In the genomic region with DNA sequence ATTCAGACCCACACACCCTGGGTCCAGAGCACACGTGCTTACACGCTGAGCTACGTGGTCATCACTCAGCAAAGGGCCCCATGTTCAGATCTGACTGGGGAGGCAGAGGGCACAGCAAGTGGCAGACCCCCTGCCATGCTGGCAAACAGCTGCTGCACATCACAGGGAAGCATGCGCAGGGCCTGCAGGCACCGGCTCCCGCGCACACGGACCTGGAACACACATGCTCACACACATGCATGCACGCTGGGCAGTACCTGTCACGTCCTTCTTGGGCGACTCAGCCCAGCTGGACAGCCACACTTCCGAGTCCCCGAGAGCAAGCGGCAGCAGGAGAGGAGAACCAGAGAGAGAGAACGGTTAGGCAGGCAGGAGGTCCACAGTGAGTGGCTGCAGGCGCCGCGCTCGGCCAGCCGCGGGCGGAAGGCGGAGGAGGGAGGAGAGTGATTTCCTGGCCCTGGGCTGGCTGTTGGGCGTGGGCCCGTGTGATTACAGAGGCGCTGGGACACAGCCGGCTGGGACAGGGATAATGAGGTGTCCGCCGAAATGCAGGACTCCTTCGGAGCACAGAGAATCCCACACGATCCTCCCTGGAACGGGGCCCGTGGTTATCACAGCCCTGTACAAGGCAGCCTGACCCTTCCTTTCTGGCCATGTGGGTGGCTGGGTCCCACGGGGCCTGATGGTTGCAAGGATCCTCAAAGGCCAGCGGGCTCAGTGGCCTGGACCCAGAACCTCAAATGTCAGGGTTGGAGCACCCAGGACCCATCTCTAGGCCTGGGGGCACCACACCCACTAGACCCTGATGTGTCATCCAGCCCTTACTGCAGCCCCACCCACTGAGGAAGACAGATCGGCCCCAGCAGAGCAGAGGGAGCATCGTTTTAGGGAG, we compare ENCODE assay signal across 8 cellular contexts.
DNase-seq lines count a peak whose midpoint lies in the region; ATAC-seq and TF ChIP-seq lines count a peak whose summit lies in the region.

No MANE protein-coding gene starts in this region.

- H4K20me1 ChIP-seq in OCI-LY7 (ENCODE audit: insufficient read depth, low read length): no peaks in the 10 kb centered on the region

- H3K36me3 ChIP-seq in OCI-LY7 (ENCODE audit: insufficient read depth, low read length): no peaks in the 10 kb centered on the region

- TF ChIP-seq CTCF in CD14-positive monocyte (IDR thresholded peaks at IDR 0.05) (no peak), epithelial cell of proximal tubule (conservative IDR thresholded peaks at IDR 0.05; ENCODE audit: low read depth, low read length) (no peak), nephron progenitor cell (IDR thresholded peaks at IDR 0.05) (no peak), OCI-LY7 (conservative IDR thresholded peaks at IDR 0.05; ENCODE audit: low read length) (no peak)

- H3K36me3 Mint-ChIP-seq in CD14-positive monocyte (peaks cover 1 to 4% of the 10 kb centered on the region in 2 donors), nephron progenitor cell (ENCODE audit: low read depth) (no peaks in the 10 kb centered on the region)

- ATAC-seq in HG02981 (IDR thresholded peaks at IDR 0.05; ENCODE audit: unreplicated experiment) (no peak), GM19328 (IDR thresholded peaks at IDR 0.05; ENCODE audit: unreplicated experiment) (no peak), GM18520 (IDR thresholded peaks at IDR 0.05; ENCODE audit: unreplicated experiment) (no peak)

- no peaks in the 10 kb centered on the region for H3K4me1 ChIP-seq in OCI-LY7 (ENCODE audit: insufficient read depth, low read length, poor library complexity, severe bottlenecking)

- H3K9me3 ChIP-seq in OCI-LY7 (ENCODE audit: low read length): no peaks in the 10 kb centered on the region

- H3K9me2 ChIP-seq in OCI-LY7 (ENCODE audit: insufficient read depth, low read length): no peaks in the 10 kb centered on the region

- H3K4me3 ChIP-seq in epithelial cell of proximal tubule (ENCODE audit: low read depth, low read length) (peak overlapping the region; percentile 36), OCI-LY7 (ENCODE audit: low read depth, low read length, poor library complexity, severe bottlenecking) (no peak overlapping the region)

- H3K9me3 Mint-ChIP-seq in CD14-positive monocyte (peaks cover 0 to 3% (median 2%) of the 10 kb centered on the region in 7 donors), nephron progenitor cell (no peaks in the 10 kb centered on the region)

- H2AFZ ChIP-seq in OCI-LY7 (ENCODE audit: low read length): no peak overlapping the region

- no peak overlapping the region for H3K4me2 ChIP-seq in OCI-LY7 (ENCODE audit: low read length)

- no peaks in the 10 kb centered on the region for H3K79me2 ChIP-seq in OCI-LY7 (ENCODE audit: insufficient read depth, low read depth, low read length)

- DNase-seq in CD14-positive monocyte (ENCODE audit: low spot score): no peak
- DNase-seq in NCI-H2227 (lab: John Stamatoyannopoulos, UW; ENCODE audit: unreplicated experiment): peak; percentile 43
- no peak for DNase-seq in epithelial cell of proximal tubule (ENCODE audit: low read depth)
- peak; percentile 47 for DNase-seq in nephron progenitor cell
- no peak for DNase-seq in OCI-LY7 (ENCODE audit: low spot score)

- H3K27ac ChIP-seq in OCI-LY7 (ENCODE audit: low read depth, low read length, poor library complexity, severe bottlenecking): no peak overlapping the region

- CTCF ChIA-PET in OCI-LY7 (lab: Charles Lee; ENCODE audit: unreplicated experiment): no interaction called here

- peaks cover 13% of the 10 kb centered on the region for H3K4me1 Mint-ChIP-seq in CD14-positive monocyte
- peaks cover 58% of the 10 kb centered on the region for H3K4me1 Mint-ChIP-seq in nephron progenitor cell

- peak overlapping the region; percentile 62 to 92 for H3K4me3 Mint-ChIP-seq in CD14-positive monocyte
- H3K4me3 Mint-ChIP-seq in nephron progenitor cell: no peak overlapping the region

- peak overlapping the region in 1 of 7 donors; percentile 16 for H3K27ac Mint-ChIP-seq in CD14-positive monocyte
- H3K27ac Mint-ChIP-seq in nephron progenitor cell: peak overlapping the region; percentile 57

- intact Hi-C loops in CD14-positive monocyte (cut with micrococcal nuclease) (no loop called here), OCI-LY7 (cut with micrococcal nuclease; ENCODE audit: unreplicated experiment) (no loop called here)

- no TSS peak for BruUV-seq in OCI-LY7 (replicated peaks; lab: Mats Ljungman, UMichigan)

- POLR2A ChIA-PET in OCI-LY7 (lab: Charles Lee): interaction anchor here (0.6 kb wide), 1 partner anchor 119 kb away, joined by 3 read pairs; no protein-coding TSS in a partner anchor

- H3K27me3 Mint-ChIP-seq in CD14-positive monocyte (ENCODE audit: low read depth in 3 of 3) (peaks cover 9 to 27% (median 9%) of the 10 kb centered on the region in 3 donors), nephron progenitor cell (ENCODE audit: low read depth, poor library complexity) (no peaks in the 10 kb centered on the region)

Comparison
In these comparisons a context has a peak if more than half of its experiments do, and no peak if none do; other contexts are left out.
1. DNase-seq: peak in NCI-H2227 (single experiment) and nephron progenitor cell (single experiment); none in CD14-positive monocyte (single experiment), epithelial cell of proximal tubule (single experiment) and OCI-LY7 (single experiment).